Comparison of ENCODE assay signal across 7 cellular contexts in the genomic region with DNA sequence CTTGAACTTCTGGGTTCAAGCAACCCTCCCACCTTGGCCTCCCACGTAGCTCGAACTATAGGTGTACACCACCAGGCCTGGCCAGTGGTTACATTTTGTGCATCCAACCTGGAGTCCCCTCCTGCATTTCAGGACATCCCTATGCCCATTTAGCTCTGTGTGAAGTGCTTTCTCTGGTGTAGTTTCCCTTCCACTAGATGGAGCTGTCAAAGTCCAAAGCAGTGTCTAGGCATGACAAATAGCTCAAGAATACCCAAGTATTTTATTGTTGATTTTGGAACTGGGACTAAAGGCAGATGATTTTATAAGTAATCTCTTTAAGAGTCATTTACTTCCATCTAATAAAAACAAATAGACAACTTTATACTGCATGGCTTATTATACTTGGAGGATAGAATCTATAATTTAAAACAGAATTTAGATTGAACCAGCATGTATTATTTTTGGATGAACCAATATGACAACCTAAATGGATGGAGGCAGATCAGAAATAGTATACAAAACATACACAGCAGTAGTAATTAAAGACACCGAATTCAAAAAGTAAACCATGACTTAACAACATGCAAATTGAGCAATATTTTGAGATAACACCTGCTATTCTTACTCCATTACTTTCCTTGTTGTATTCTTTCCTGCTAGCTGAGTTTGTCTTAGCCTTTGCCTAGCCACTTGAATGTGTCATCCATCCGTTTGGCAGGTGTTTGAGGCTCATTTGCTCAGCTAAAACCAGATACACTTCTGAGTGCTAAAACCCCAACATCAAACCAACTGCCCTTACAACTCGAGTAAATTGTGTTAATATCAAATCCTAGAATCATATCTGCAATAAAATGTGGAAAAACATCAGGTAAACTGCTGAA. TPM values are rescaled to one million over a fixed set of nuclear protein-coding genes. Genes with fewer than 3 reads are reported as not detected.
DNase-seq lines count a peak whose midpoint lies in the region; ATAC-seq, FAIRE-seq and TF ChIP-seq lines count a peak whose summit lies in the region.

No MANE protein-coding gene starts in this region.

- H3K9me3 ChIP-seq in psoas muscle (no peaks in the 10 kb centered on the region), testis (no peaks in the 10 kb centered on the region)

- H3K4me1 Mint-ChIP-seq in endothelial cell (ENCODE audit: unreplicated experiment): no peaks in the 10 kb centered on the region

- intact Hi-C loops in psoas muscle (cut with DNase I) (no loop called here), testis (cut with DNase I; ENCODE audit: low total_unique reads) (no loop called here)

- peak; percentile 26 to 61 (median 55) for ATAC-seq in psoas muscle
- no peak for ATAC-seq in GM21786 (IDR thresholded peaks at IDR 0.05; ENCODE audit: unreplicated experiment)

- no peaks in the 10 kb centered on the region for H3K9me3 Mint-ChIP-seq in endothelial cell (ENCODE audit: unreplicated experiment)

- FAIRE-seq in GM12892 (lab: Jason Lieb, UNC): peak; percentile 85
- FAIRE-seq in RCC 7860 (lab: Jason Lieb, UNC): peak; percentile 40

- TF ChIP-seq POLR2A in GM12892 (IDR thresholded peaks at IDR 0.05; ENCODE audit: low read depth, low read length) (no peak), testis (IDR thresholded peaks at IDR 0.05) (no peak)

- H3K4me3 Mint-ChIP-seq in endothelial cell (ENCODE audit: unreplicated experiment): no peak overlapping the region

- H3K4me3 ChIP-seq in psoas muscle: no peak overlapping the region
- no peak overlapping the region for H3K4me3 ChIP-seq in testis

- DNase-seq in COLO829 (ENCODE audit: low spot score): peak; percentile 49
- no peak for DNase-seq in GM12892 (ENCODE audit: insufficient read length)
- no peak for DNase-seq in RCC 7860 (ENCODE audit: low spot score)
- DNase-seq in endothelial cell (ENCODE audit: low spot score): peak; percentile 6
- no peak for DNase-seq in psoas muscle
- DNase-seq in testis: no peak

- WGBS in psoas muscle, 3 donors: 86 to 92% (median 86%) methylated on average over 5 of the region's 5 CpGs
- WGBS in testis, 2 donors: 76 to 87% methylated on average over 5 of the region's 5 CpGs

- H3K4me1 ChIP-seq in psoas muscle (peaks cover 6% of the 10 kb centered on the region), testis (no peaks in the 10 kb centered on the region)

- H3K27me3 ChIP-seq in psoas muscle (ENCODE audit: insufficient read depth in 3 of 3, low read length in 2 of 3): no peaks in the 10 kb centered on the region
- H3K27me3 ChIP-seq in testis: no peaks in the 10 kb centered on the region

- TF ChIP-seq CTCF in endothelial cell (IDR thresholded peaks at IDR 0.05; ENCODE audit: unreplicated experiment) (no peak), psoas muscle (IDR thresholded peaks at IDR 0.05) (peak; percentile 37), testis (IDR thresholded peaks at IDR 0.05) (no peak)

- H3K36me3 Mint-ChIP-seq in endothelial cell (ENCODE audit: low read depth, unreplicated experiment): peaks cover 17% of the 10 kb centered on the region

- H3K36me3 ChIP-seq in psoas muscle (ENCODE audit: insufficient read depth in 1 of 2, low read depth in 1 of 2) (peaks cover 4 to 79% of the 10 kb centered on the region in 2 donors), testis (ENCODE audit: low read depth, missing control alignments) (no peaks in the 10 kb centered on the region)

- no peaks in the 10 kb centered on the region for H3K27me3 Mint-ChIP-seq in endothelial cell (ENCODE audit: unreplicated experiment)

- H3K27ac Mint-ChIP-seq in endothelial cell (ENCODE audit: unreplicated experiment): no peak overlapping the region

- peak overlapping the region; percentile 54 for H3K27ac ChIP-seq in psoas muscle
- no peak overlapping the region for H3K27ac ChIP-seq in testis

RNA-seq across cellular contexts. Expression of a gene that starts 37.7 kb away (rescaled TPM):
- 21.4 TPM for polyA plus RNA-seq in GM12892 (2012; ENCODE audit: missing spikeins)
- 35.7 TPM for total RNA-seq in endothelial cell (ENCODE audit: unreplicated experiment)
- 10 to 100 TPM; 24.8 to 34.2 (median 26.6) TPM for total RNA-seq in psoas muscle
- 10 to 100 TPM in 2 of 3 donors, 1 to 10 TPM in 1; 9.2 to 23.4 (median 10.4) TPM for polyA plus RNA-seq in psoas muscle
- 10 to 100 TPM; 74.6 to 79.7 TPM for total RNA-seq in testis
- 127 TPM for polyA plus RNA-seq in testis (ENCODE audit: insufficient read depth, low read depth, low replicate concordance)

RNA-seq across cellular contexts. Expression of a gene that starts 44.4 kb away (rescaled TPM):
- polyA plus RNA-seq in GM12892 (2012; ENCODE audit: missing spikeins): 89.0 TPM
- total RNA-seq in endothelial cell (ENCODE audit: unreplicated experiment) (24.8 TPM), psoas muscle (1 to 10 TPM; 2.7 to 8.6 (median 4.1) TPM), testis (100 to 1,000 TPM; 129 to 141 TPM)
- polyA plus RNA-seq in psoas muscle (1 to 10 TPM; 1.5 to 4.1 (median 2.2) TPM), testis (ENCODE audit: insufficient read depth, low read depth, low replicate concordance) (48.8 TPM)

RNA-seq across cellular contexts. Expression of a gene that starts 52.5 kb away (rescaled TPM):
- 60.9 TPM for polyA plus RNA-seq in GM12892 (2012; ENCODE audit: missing spikeins)
- total RNA-seq in endothelial cell (ENCODE audit: unreplicated experiment): 55.6 TPM
- 10 to 100 TPM; 75.2 to 91.8 (median 85.6) TPM for total RNA-seq in psoas muscle
- 100 to 1,000 TPM in 1 of 3 donors, 10 to 100 TPM in 2; 89.9 to 101 (median 98.2) TPM for polyA plus RNA-seq in psoas muscle
- 100 to 1,000 TPM; 148 to 165 TPM for total RNA-seq in testis
- polyA plus RNA-seq in testis (ENCODE audit: insufficient read depth, low read depth, low replicate concordance): 399 TPM

Comparison
In these comparisons a context has a peak if more than half of its experiments do, and no peak if none do; other contexts are left out.
1. DNase-seq: peak in COLO829 (single experiment) and endothelial cell (single experiment); none in GM12892 (single experiment), RCC 7860 (single experiment), psoas muscle (0 of 2) and testis (single experiment).